In the genomic region with DNA sequence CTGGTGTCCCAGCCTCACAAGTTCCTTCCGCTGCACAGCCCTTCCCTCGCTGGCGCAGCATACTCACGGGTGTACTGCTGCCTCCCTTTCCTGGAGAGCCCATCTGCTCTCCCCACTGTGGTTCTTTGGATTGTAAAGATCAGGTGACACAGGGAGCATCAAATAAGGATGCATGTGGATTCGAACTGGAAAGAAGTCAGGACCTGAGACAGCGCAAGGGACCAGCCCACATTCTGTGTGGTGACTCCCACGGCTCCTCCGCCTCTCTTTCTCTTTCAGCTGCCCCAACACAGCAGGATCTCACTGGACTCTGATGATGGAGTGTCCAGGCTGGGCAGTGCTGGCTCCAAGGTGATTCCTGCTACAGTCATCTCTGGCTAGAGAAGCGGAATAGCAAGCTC, we compare ENCODE assay signal across 16 cellular contexts. TPM values are rescaled to one million over a fixed set of nuclear protein-coding genes. Genes with fewer than 3 reads are reported as not detected.
DNase-seq lines count a peak whose midpoint lies in the region; TF ChIP-seq lines count a peak whose summit lies in the region.
"Had no signal": no experiment of that assay in that cellular context is flagged by ENCODE, and none has a peak within 500 bp of the region (broad histone marks: within the 10 kb centered on the region; RNA-seq: fewer than 3 reads in every experiment).

No MANE protein-coding gene starts in this region.

- no peak overlapping the region for H3K4me2 ChIP-seq in PC-9
- H3K4me2 ChIP-seq in neural progenitor cell = no peak overlapping the region
- H3K4me2 ChIP-seq: smooth muscle cell had no signal

- TF ChIP-seq CTCF in PC-9 (conservative IDR thresholded peaks at IDR 0.05) (no peak), neural progenitor cell (IDR thresholded peaks at IDR 0.05) (no peak)

- H3K9me3 ChIP-seq in PC-9 (ENCODE audit: insufficient read depth, low read depth) (no peaks in the 10 kb centered on the region), neural progenitor cell (ENCODE audit: low read depth) (no peaks in the 10 kb centered on the region)
- H3K9me3 ChIP-seq: neutrophil had no signal

- H3K36me3 Mint-ChIP-seq in neural progenitor cell = peaks cover 11% of the 10 kb centered on the region

- H3K36me3 ChIP-seq in PC-9 (ENCODE audit: low read depth) (peaks cover 31% of the 10 kb centered on the region), neural progenitor cell (no peaks in the 10 kb centered on the region)

- CTCF ChIA-PET in PC-9 (lab: Charles Lee) = interaction anchor here (1.0 kb wide), 1 partner anchor 7 kb away, joined by 4 read pairs; no protein-coding TSS in a partner anchor

- H3K27ac ChIP-seq in PC-9 (0 out of 2 replicates have a peak overlapping the region, but pooled peaks have one; percentile 18), neural progenitor cell (no peak overlapping the region)
- H3K27ac ChIP-seq: neutrophil had no signal

- H3K27me3 ChIP-seq in PC-9 (ENCODE audit: insufficient read depth, low read depth) (no peaks in the 10 kb centered on the region), neural progenitor cell (no peaks in the 10 kb centered on the region)
- H3K27me3 ChIP-seq: neutrophil had no signal

- intact Hi-C loops in PC-9 (cut with micrococcal nuclease; ENCODE audit: unreplicated experiment) = no loop called here

- no peak overlapping the region for H3K4me3 Mint-ChIP-seq in neural progenitor cell
- H3K4me3 Mint-ChIP-seq: activated T-cell treated with anti-CD3 and anti-CD28 coated beads, Interleukin-2, amount 50 U/mL, for 24 hours; CD8-positive, alpha-beta T cell; memory B cell; stimulated activated naive CD8-positive, alpha-beta T cell treated with anti-CD3 and anti-CD28 coated beads, Interleukin-15, amount 100 ng/mL, for 72 hours had no signal

- H3K9me2 ChIP-seq in PC-9 (ENCODE audit: insufficient read depth) = no peaks in the 10 kb centered on the region

- in situ Hi-C loops in G401 (cut with HindIII; ENCODE audit: low sequenced_read_pairs) = no loop called here

- H3K79me2 ChIP-seq in PC-9 (ENCODE audit: low read depth) (0 out of 2 replicates have a peak, but pooled peaks cover 4% of the 10 kb centered on the region), neural progenitor cell (ENCODE audit: low read depth) (no peaks in the 10 kb centered on the region)

- H3K9me3 Mint-ChIP-seq in neural progenitor cell = no peaks in the 10 kb centered on the region
- H3K9me3 Mint-ChIP-seq: activated T-cell treated with anti-CD3 and anti-CD28 coated beads, Interleukin-2, amount 50 U/mL, for 24 hours; CD8-positive, alpha-beta T cell; memory B cell; stimulated activated naive CD8-positive, alpha-beta T cell treated with anti-CD3 and anti-CD28 coated beads, Interleukin-15, amount 100 ng/mL, for 72 hours had no signal

- no peaks in the 10 kb centered on the region for H3K4me1 Mint-ChIP-seq in neural progenitor cell
- H3K4me1 Mint-ChIP-seq: stimulated activated naive CD8-positive, alpha-beta T cell treated with anti-CD3 and anti-CD28 coated beads, Interleukin-15, amount 100 ng/mL, for 72 hours had no signal

- no peaks in the 10 kb centered on the region for H3K27me3 Mint-ChIP-seq in neural progenitor cell (ENCODE audit: insufficient read depth, low read depth)
- H3K27me3 Mint-ChIP-seq: activated T-cell treated with anti-CD3 and anti-CD28 coated beads, Interleukin-2, amount 50 U/mL, for 24 hours; memory B cell; stimulated activated naive CD8-positive, alpha-beta T cell treated with anti-CD3 and anti-CD28 coated beads, Interleukin-15, amount 100 ng/mL, for 72 hours had no signal

- H2AFZ ChIP-seq in PC-9 (no peak overlapping the region), neural progenitor cell (replicated peaks) (no peak overlapping the region)

- no peaks in the 10 kb centered on the region for H4K20me1 ChIP-seq in PC-9 (ENCODE audit: insufficient read depth)
- peaks cover 15% of the 10 kb centered on the region for H4K20me1 ChIP-seq in neural progenitor cell (ENCODE audit: low read depth)

- no peak overlapping the region for H3K9ac ChIP-seq in neural progenitor cell

- H3K4me3 ChIP-seq in PC-9 (no peak overlapping the region), neural progenitor cell (no peak overlapping the region)
- H3K4me3 ChIP-seq: smooth muscle cell had no signal

- H3F3A ChIP-seq in PC-9 (ENCODE audit: insufficient read depth, low read depth) = no peaks in the 10 kb centered on the region; the same call in 1 of the 2 replicates
- H3F3A ChIP-seq in neural progenitor cell (ENCODE audit: low read depth) = peaks cover 3% of the 10 kb centered on the region

- DNase-seq in G401 (ENCODE audit: low spot score) = peak; percentile 96
- DNase-seq in PC-9 = no peak
- DNase-seq in cerebellar nuclear complex (lab: John Stamatoyannopoulos, UW) = peak; percentile 58 to 71
- peak; percentile 27 for DNase-seq in neural progenitor cell (ENCODE audit: low spot score)
- DNase-seq in DMS53 treated with DMSO at 0.1 percent for 48 hours (lab: John Stamatoyannopoulos, UW; ENCODE audit: unreplicated experiment) = no peak
- no peak for DNase-seq in NAMALWA (ENCODE audit: low spot score)
- no peak for DNase-seq in retina
- DNase-seq: activated T-cell treated with anti-CD3 and anti-CD28 coated beads, Interleukin-2, amount 50 U/mL, for 24 hours; CD8-positive, alpha-beta T cell; cortex of kidney; NCI-H2227 treated with DMSO at 0.1 percent for 48 hours; stimulated activated naive CD8-positive, alpha-beta T cell treated with anti-CD3 and anti-CD28 coated beads, Interleukin-15, amount 100 ng/mL, for 72 hours; T-helper 1 cell had no signal

- no peaks in the 10 kb centered on the region for H3K4me1 ChIP-seq in PC-9 (replicated peaks; ENCODE audit: insufficient read depth)
- H3K4me1 ChIP-seq in neural progenitor cell = no peaks in the 10 kb centered on the region

- BruUV-seq in PC-9 (replicated peaks; lab: Mats Ljungman, UMichigan) = no TSS peak

- POLR2A ChIA-PET in PC-9 (lab: Charles Lee; ENCODE audit: unreplicated experiment) = interaction anchor here (1.1 kb wide), 1 partner anchor 316 kb away, joined by 3 read pairs; no protein-coding TSS in a partner anchor

- no peak overlapping the region for H3K27ac Mint-ChIP-seq in neural progenitor cell
- H3K27ac Mint-ChIP-seq: activated T-cell treated with anti-CD3 and anti-CD28 coated beads, Interleukin-2, amount 50 U/mL, for 24 hours; CD8-positive, alpha-beta T cell; memory B cell had no signal

RNA-seq across cellular contexts. Expression of a gene that starts 8.1 kb away (rescaled TPM):
- 13.5 TPM in 1 of 2 replicates, not detected in the other for total RNA-seq in G401 (2014; rRNA removed; shearing (Covaris generic))
- total RNA-seq in PC-9 (2021) (47.6 and 69.9 TPM in 2 replicates), neural progenitor cell (ENCODE audit: low replicate concordance) (28.9 and 34.8 TPM in 2 replicates)

RNA-seq across cellular contexts. Expression of a gene that starts 15.9 kb away (rescaled TPM):
- total RNA-seq in G401 (2014; rRNA removed; shearing (Covaris generic)) = not detected in 2 replicates
- total RNA-seq in PC-9 (2021) (0.33 and 0.70 TPM in 2 replicates), neural progenitor cell (ENCODE audit: low replicate concordance) (0.92 and 1.1 TPM in 2 replicates)
- total RNA-seq: CD8-positive, alpha-beta T cell; smooth muscle cell had no signal

RNA-seq across cellular contexts. Expression of a gene that starts 44.8 kb away (rescaled TPM):
- total RNA-seq in G401 (2014; rRNA removed; shearing (Covaris generic)) = not detected in 2 replicates
- total RNA-seq in PC-9 (2021) (not detected in 2 replicates), neural progenitor cell (ENCODE audit: low replicate concordance) (not detected in 2 replicates)
- total RNA-seq: CD8-positive, alpha-beta T cell; smooth muscle cell had no signal

Comparison
In these comparisons a context has a peak if more than half of its experiments do, and no peak if none do; other contexts are left out.
1. DNase-seq: peak in G401 (single experiment), cerebellar nuclear complex (2 of 2) and neural progenitor cell (single experiment); none in PC-9 (0 of 2), DMS53 treated with DMSO at 0.1 percent for 48 hours (single experiment), NAMALWA (single experiment) and retina (single experiment).